In the genomic region with DNA sequence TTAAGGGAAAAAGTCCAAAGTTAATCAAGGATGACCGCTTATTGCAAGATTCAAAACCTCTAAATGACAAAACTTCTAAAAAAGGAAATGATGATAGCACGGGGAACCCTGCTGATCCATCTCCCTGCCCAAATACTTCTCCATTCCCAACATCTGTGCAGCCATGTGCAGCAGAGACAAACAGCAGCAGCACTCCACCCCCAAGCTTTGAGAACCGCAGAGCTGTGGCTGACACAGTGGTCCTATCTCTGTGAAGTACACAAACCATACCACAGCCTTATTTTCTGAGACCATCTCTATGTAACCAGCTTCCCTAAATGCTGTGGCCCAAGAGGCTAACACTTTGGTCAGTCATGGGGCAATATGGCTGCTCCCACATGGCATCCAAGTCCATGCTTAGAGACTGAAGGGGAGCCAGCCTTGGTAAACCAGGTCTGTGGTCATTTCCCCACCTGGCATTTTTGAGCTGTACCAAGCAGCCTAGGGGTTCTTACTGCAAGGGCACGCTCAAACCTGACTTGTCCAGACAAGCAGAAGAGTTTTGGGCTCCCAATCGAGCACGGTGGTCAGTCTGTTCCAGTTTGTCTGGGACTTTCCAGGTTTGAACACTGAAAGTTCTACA, we compare ENCODE assay signal across 10 cellular contexts. TPM values are rescaled to one million over a fixed set of nuclear protein-coding genes. Genes with fewer than 3 reads are reported as not detected.
DNase-seq lines count a peak whose midpoint lies in the region; ATAC-seq, FAIRE-seq and TF ChIP-seq lines count a peak whose summit lies in the region.
"Had no signal": no experiment of that assay in that cellular context is flagged by ENCODE, and none has a peak within 500 bp of the region (broad histone marks: within the 10 kb centered on the region; RNA-seq: fewer than 3 reads in every experiment).

No MANE protein-coding gene starts in this region.

- H3K9me2 ChIP-seq in Loucy (replicated peaks; ENCODE audit: low read depth, low read length) = no peaks in the 10 kb centered on the region

- no peak overlapping the region for H3K4me2 ChIP-seq in Loucy (ENCODE audit: low read depth, low read length, poor library complexity, severe bottlenecking)
- no peak overlapping the region for H3K4me2 ChIP-seq in keratinocyte (ENCODE audit: control insufficient read depth, extremely low read depth, insufficient read depth, low read depth, low read length)
- H3K4me2 ChIP-seq: neural progenitor cell had no signal

- dilution Hi-C loops in keratinocyte (cut with MboI; ENCODE audit: extremely low pct_ligation_motif_present, low sequenced_read_pairs) = no loop called here

- H3K4me1 ChIP-seq in Loucy (ENCODE audit: insufficient read depth, low read length, poor library complexity, severe bottlenecking) (peaks cover 25% of the 10 kb centered on the region), keratinocyte (ENCODE audit: control insufficient read depth, extremely low read depth, insufficient read depth, low read length) (peaks cover 20% of the 10 kb centered on the region)

- H4K20me1 ChIP-seq in Loucy (ENCODE audit: insufficient read depth, low read length, poor library complexity, severe bottlenecking) (no peaks in the 10 kb centered on the region), keratinocyte (ENCODE audit: control insufficient read depth, extremely low read depth, insufficient read depth, low read length) (no peaks in the 10 kb centered on the region)

- no peaks in the 10 kb centered on the region for H3K9me1 ChIP-seq in keratinocyte (ENCODE audit: control insufficient read depth, extremely low read depth, insufficient read depth, low read length)

- no peak overlapping the region for H3K4me3 ChIP-seq in GM06990 (replicated peaks; ENCODE audit: low read depth, low read length)
- H3K4me3 ChIP-seq in Loucy (ENCODE audit: low read length, poor library complexity, severe bottlenecking) = no peak overlapping the region
- H3K4me3 ChIP-seq in keratinocyte (ENCODE audit: control insufficient read depth in 2 of 3, extremely low read depth in 1 of 3, insufficient read depth in 2 of 3, low read depth in 1 of 3, low read length in 3 of 3) = no peak overlapping the region
- H3K4me3 ChIP-seq: neural progenitor cell had no signal

- H3K9ac ChIP-seq in Loucy (ENCODE audit: low read depth, low read length, poor library complexity, severe bottlenecking) = no peak overlapping the region
- no peak overlapping the region for H3K9ac ChIP-seq in keratinocyte (ENCODE audit: control insufficient read depth, extremely low read depth, insufficient read depth, low read length)
- H3K9ac ChIP-seq: neural progenitor cell had no signal

- peak overlapping the region; percentile 23; the same call in 1 of the 2 replicates for H2AFZ ChIP-seq in Loucy (ENCODE audit: low read length)
- peak overlapping the region; percentile 39 for H2AFZ ChIP-seq in keratinocyte (ENCODE audit: control insufficient read depth, low read length)
- H2AFZ ChIP-seq: neural progenitor cell had no signal

- TF ChIP-seq CTCF in GM06990 (IDR thresholded peaks at IDR 0.05; ENCODE audit: insufficient read depth, low read length, poor library complexity, severe bottlenecking) (no peak), Loucy (conservative IDR thresholded peaks at IDR 0.05; ENCODE audit: low read length) (no peak), keratinocyte (optimal IDR thresholded peaks at IDR 0.05 in 1 of 3, IDR thresholded peaks at IDR 0.05 in 1 of 3, conservative IDR thresholded peaks at IDR 0.05 in 1 of 3; ENCODE audit: extremely low read depth in 1 of 3, insufficient read depth in 2 of 3, low read length in 3 of 3) (no peak)

- H3K27ac ChIP-seq in keratinocyte (ENCODE audit: control insufficient read depth, insufficient read depth, low read length) = no peak overlapping the region
- H3K27ac ChIP-seq: neural progenitor cell had no signal

- H3K27me3 ChIP-seq in GM06990 (replicated peaks; ENCODE audit: control insufficient read depth, insufficient read depth, low read length) (no peaks in the 10 kb centered on the region), Loucy (ENCODE audit: insufficient read depth, low read length, poor library complexity, severe bottlenecking) (no peaks in the 10 kb centered on the region), keratinocyte (ENCODE audit: control insufficient read depth, extremely low read depth, insufficient read depth, low read length) (no peaks in the 10 kb centered on the region)
- H3K27me3 ChIP-seq: neural progenitor cell had no signal

- peak; percentile 51 for DNase-seq in GM06990 (ENCODE audit: extremely low read depth, insufficient read length)
- no peak for DNase-seq in keratinocyte (ENCODE audit: low read depth, low spot score)
- DNase-seq in NCI-H187 treated with DMSO at 0.1 percent for 48 hours (lab: John Stamatoyannopoulos, UW) = no peak
- DNase-seq in SHP77 treated with DMSO at 0.1 percent for 48 hours (lab: John Stamatoyannopoulos, UW) = no peak
- DNase-seq in NAMALWA (ENCODE audit: low spot score) = no peak
- DNase-seq: NCI-H1048 had no signal

- no peak for FAIRE-seq in keratinocyte (lab: Jason Lieb, UNC)

- ATAC-seq in GM21526 (IDR thresholded peaks at IDR 0.05; ENCODE audit: low FRiP score, unreplicated experiment) (peak; percentile 64), GM19455 (IDR thresholded peaks at IDR 0.05; ENCODE audit: unreplicated experiment) (no peak)

- H3K36me3 ChIP-seq in GM06990 (ENCODE audit: control insufficient read depth, insufficient read depth, low read length) (no peaks in the 10 kb centered on the region), Loucy (ENCODE audit: insufficient read depth, low read length) (no peaks in the 10 kb centered on the region), keratinocyte (ENCODE audit: control insufficient read depth in 2 of 2, extremely low read depth in 1 of 2, insufficient read depth in 2 of 2, low read length in 2 of 2) (no peaks in the 10 kb centered on the region)
- H3K36me3 ChIP-seq: neural progenitor cell had no signal

- H3K9me3 ChIP-seq in Loucy (ENCODE audit: insufficient read depth, low read depth, low read length) (no peaks in the 10 kb centered on the region), keratinocyte (ENCODE audit: control insufficient read depth, low read depth, low read length) (no peaks in the 10 kb centered on the region)

- H3K79me2 ChIP-seq in Loucy (ENCODE audit: insufficient read depth, low read length) (no peaks in the 10 kb centered on the region), keratinocyte (ENCODE audit: control insufficient read depth, insufficient read depth, low read length) (no peaks in the 10 kb centered on the region)

- no peaks in the 10 kb centered on the region for H3F3A ChIP-seq in Loucy (ENCODE audit: low read depth)

RNA-seq across cellular contexts. Expression of gene NFE2L2, which starts 17.0 kb away (rescaled TPM):
- polyA plus RNA-seq in keratinocyte = 148 to 209 TPM (median 177 TPM) in 3 replicates
- polyA plus RNA-seq in keratinocyte (2011; ENCODE audit: low read depth) = 270 TPM
- 125 and 255 TPM in 2 replicates for polyA plus RNA-seq in keratinocyte (2011; cell fraction: cytosol; rRNA removed)
- 188 and 209 TPM in 2 replicates for polyA plus RNA-seq in keratinocyte (2011; cell fraction: nucleus; rRNA removed)
- 73.8 and 149 TPM in 2 replicates for polyA plus RNA-seq in keratinocyte (2012; ENCODE audit: low replicate concordance)
- polyA minus RNA-seq in keratinocyte = 111 to 217 TPM (median 195 TPM) in 3 replicates
- 156 TPM for polyA minus RNA-seq in keratinocyte (2011; cell fraction: cytosol; rRNA and poly(A)+ RNA removed)
- 72.8 and 148 TPM in 2 replicates for polyA minus RNA-seq in keratinocyte (2011; cell fraction: nucleus; rRNA and poly(A)+ RNA removed)
